ENCODE assay signal across 20 cellular contexts in the genomic region with DNA sequence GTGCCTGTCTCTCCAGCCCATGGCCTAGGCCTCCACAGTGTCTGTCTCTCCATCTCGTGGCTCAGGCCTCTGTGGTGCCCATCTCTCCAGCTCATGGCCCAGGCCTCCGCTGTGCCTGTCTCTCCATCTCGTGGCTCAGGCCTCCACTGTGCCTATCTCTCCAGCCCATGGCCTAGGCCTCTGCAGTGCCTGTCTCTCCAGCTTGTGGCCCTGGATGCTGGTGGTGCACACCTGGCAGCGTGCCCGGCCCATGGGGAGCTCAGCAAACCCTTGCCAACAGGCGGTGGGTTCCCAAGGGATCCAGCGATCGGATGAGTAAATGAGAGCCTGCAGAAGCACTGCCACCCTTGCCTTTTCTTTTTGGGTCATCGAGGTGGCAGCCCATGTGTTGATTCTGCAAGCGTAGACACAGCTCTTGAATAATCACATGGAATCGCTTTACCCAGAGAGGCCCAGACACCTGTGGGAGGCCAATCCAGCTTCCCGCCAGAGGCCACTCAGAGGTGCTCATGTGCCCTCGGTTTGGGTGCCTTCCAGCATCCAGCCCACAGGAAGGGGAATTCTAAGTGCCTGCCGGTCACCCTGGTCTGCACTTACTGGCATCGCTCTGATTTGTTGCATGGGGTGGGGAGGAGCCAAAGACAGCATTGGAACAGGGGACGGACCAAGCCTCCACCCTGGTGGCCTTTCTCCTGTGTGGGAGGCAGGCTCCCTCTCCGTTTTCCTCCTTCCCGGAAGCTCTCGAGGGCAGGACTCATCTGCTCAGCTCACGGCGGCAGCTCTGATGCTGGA.
DNase-seq lines count a peak whose midpoint lies in the region; ATAC-seq and TF ChIP-seq lines count a peak whose summit lies in the region.
"Had no signal": no experiment of that assay in that cellular context is flagged by ENCODE, and none has a peak within 500 bp of the region (broad histone marks: within the 10 kb centered on the region; RNA-seq: fewer than 3 reads in every experiment).

No MANE protein-coding gene starts in this region.

- H3K9me3 ChIP-seq in lung (ENCODE audit: control insufficient read depth in 2 of 2, insufficient read depth in 1 of 2, low read length in 1 of 2) = no peaks in the 10 kb centered on the region
- H3K9me3 ChIP-seq in CD8-positive, alpha-beta memory T cell (ENCODE audit: low read length) = no peaks in the 10 kb centered on the region
- H3K9me3 ChIP-seq: ascending aorta, colonic mucosa had no signal

- H3K27me3 ChIP-seq in lung (ENCODE audit: control insufficient read depth, insufficient read depth) = no peaks in the 10 kb centered on the region
- no peaks in the 10 kb centered on the region for H3K27me3 ChIP-seq in CD8-positive, alpha-beta memory T cell (ENCODE audit: insufficient read depth, low read length, poor library complexity, severe bottlenecking)
- H3K27me3 ChIP-seq: ascending aorta, colonic mucosa had no signal

- no peaks in the 10 kb centered on the region for H3K36me3 Mint-ChIP-seq in CD8-positive, alpha-beta memory T cell
- H3K36me3 Mint-ChIP-seq: natural killer cell treated with Interleukin-12 subunit alpha and Interleukin-12 subunit beta and Interleukin-15 and Interleukin-18, amount 100 ng/mL, for 72 hours had no signal

- H3K27ac Mint-ChIP-seq in CD8-positive, alpha-beta memory T cell = peak overlapping the region in 1 of 8 donors; percentile 90
- H3K27ac Mint-ChIP-seq: natural killer cell treated with Interleukin-12 subunit alpha and Interleukin-12 subunit beta and Interleukin-15 and Interleukin-18, amount 100 ng/mL, for 72 hours; progenitor cell of endocrine pancreas had no signal

- DNase-seq in COR-L47 (lab: John Stamatoyannopoulos, UW) (peak; percentile 90), NCI-H1092 (lab: John Stamatoyannopoulos, UW) (peak; percentile 84), NCI-H345 treated with DMSO at 0.1 percent for 48 hours (lab: John Stamatoyannopoulos, UW; ENCODE audit: unreplicated experiment) (peak; percentile 94), lung (ENCODE audit: low spot score) (peak; percentile 89), cerebellar nuclear complex (lab: John Stamatoyannopoulos, UW) (no peak), Ammon's horn (ENCODE audit: low spot score) (no peak)
- no peak for DNase-seq in CD8-positive, alpha-beta memory T cell
- DNase-seq: activated naive CD4-positive, alpha-beta T cell treated with Interleukin-2 at 50 U/mL for 16 hours; activated T-cell treated with anti-CD3 and anti-CD28 coated beads for 4 hours; C1 segment of cervical spinal cord; colonic mucosa; GM23248; NCI-H226; SIG-M5; stimulated activated CD4-positive, alpha-beta T cell treated with anti-CD3 and anti-CD28 coated beads, Interleukin-4, amount 100 ng/mL, for 4 hours; substantia nigra had no signal

- H3K9me3 Mint-ChIP-seq in CD8-positive, alpha-beta memory T cell = no peaks in the 10 kb centered on the region
- H3K9me3 Mint-ChIP-seq: natural killer cell treated with Interleukin-12 subunit alpha and Interleukin-12 subunit beta and Interleukin-15 and Interleukin-18, amount 100 ng/mL, for 72 hours had no signal

- CTCF ChIA-PET in CD8-positive, alpha-beta memory T cell (lab: Charles Lee) = no interaction called here

- no peaks in the 10 kb centered on the region for H3K4me1 Mint-ChIP-seq in CD8-positive, alpha-beta memory T cell

- TF ChIP-seq CTCF in lung (IDR thresholded peaks at IDR 0.05; ENCODE audit: control extremely low read depth, extremely low read depth) = no peak

- H3K4me3 Mint-ChIP-seq in CD8-positive, alpha-beta memory T cell = no peak overlapping the region
- H3K4me3 Mint-ChIP-seq: natural killer cell treated with Interleukin-12 subunit alpha and Interleukin-12 subunit beta and Interleukin-15 and Interleukin-18, amount 100 ng/mL, for 72 hours had no signal

- ATAC-seq in lung (ENCODE audit: insufficient read depth, low FRiP score) = peak; percentile 78
- ATAC-seq: natural killer cell treated with Interleukin-12 subunit alpha and Interleukin-12 subunit beta and Interleukin-15 and Interleukin-18, amount 100 ng/mL, for 72 hours had no signal

- POLR2A ChIA-PET in CD8-positive, alpha-beta memory T cell (lab: Charles Lee) = no interaction called here

- peaks cover 0 to 16% of the 10 kb centered on the region in 2 donors for H3K4me1 ChIP-seq in lung (ENCODE audit: control insufficient read depth in 2 of 2, insufficient read depth in 2 of 2, low read length in 2 of 2)
- H3K4me1 ChIP-seq in CD8-positive, alpha-beta memory T cell (ENCODE audit: insufficient read depth, low read length) = no peaks in the 10 kb centered on the region
- H3K4me1 ChIP-seq: colonic mucosa had no signal

- 72 to 76% methylated on average over 21 of the region's 21 CpGs for WGBS in lung, 2 donors

- peak overlapping the region in 1 of 2 donors; percentile 7 for H3K27ac ChIP-seq in lung (ENCODE audit: low read depth in 1 of 2, low read length in 1 of 2)
- H3K27ac ChIP-seq in CD8-positive, alpha-beta memory T cell (ENCODE audit: low read depth, low read length) = no peak overlapping the region
- H3K27ac ChIP-seq: ascending aorta, colonic mucosa, GM23248 had no signal

- peaks cover 4 to 11% of the 10 kb centered on the region in 2 donors for H3K27me3 Mint-ChIP-seq in CD8-positive, alpha-beta memory T cell

- H3K4me3 ChIP-seq in lung = no peak overlapping the region
- no peak overlapping the region for H3K4me3 ChIP-seq in CD8-positive, alpha-beta memory T cell (ENCODE audit: low read length)
- H3K4me3 ChIP-seq: ascending aorta, colonic mucosa, GM23248, skin epidermis had no signal

- no peaks in the 10 kb centered on the region for H3K36me3 ChIP-seq in lung (ENCODE audit: control insufficient read depth in 2 of 2, insufficient read depth in 2 of 2, low read length in 2 of 2)
- no peaks in the 10 kb centered on the region for H3K36me3 ChIP-seq in CD8-positive, alpha-beta memory T cell (ENCODE audit: insufficient read depth, low read length)
- H3K36me3 ChIP-seq: ascending aorta, colonic mucosa had no signal

Comparison
In these comparisons a context has a peak if more than half of its experiments do, and no peak if none do; other contexts are left out.
1. DNase-seq: peak in COR-L47 (single experiment), NCI-H1092 (single experiment), NCI-H345 treated with DMSO at 0.1 percent for 48 hours (single experiment) and lung (single experiment); none in cerebellar nuclear complex (0 of 2), CD8-positive, alpha-beta memory T cell (0 of 5) and Ammon's horn (single experiment).